ENCODE assay signal across 1 cellular context in the genomic region with DNA sequence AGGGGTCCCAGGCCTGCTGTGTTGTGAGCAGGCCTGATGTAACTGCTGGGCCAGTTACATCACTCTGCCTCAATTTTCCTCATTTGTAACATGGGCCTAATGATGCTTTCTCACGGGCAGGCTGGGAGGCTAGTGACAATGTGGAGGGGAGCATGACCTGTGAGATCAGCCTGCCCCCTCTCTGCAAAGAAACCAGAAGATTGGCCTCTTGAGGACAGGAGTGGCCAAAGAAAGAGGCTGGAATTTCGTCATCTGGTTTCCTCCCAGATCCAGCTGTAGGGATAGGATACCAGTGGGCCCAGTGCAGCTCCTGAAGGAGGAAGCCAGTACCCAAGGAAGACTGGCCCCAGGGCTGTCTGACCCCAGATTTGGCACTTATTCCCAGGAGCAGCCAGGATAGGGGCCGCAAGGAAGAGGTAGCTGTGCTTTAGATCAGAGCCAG.
TF ChIP-seq lines count a peak whose summit lies in the region.

No MANE protein-coding gene starts in this region.

TF ChIP-seq in K562, 482 proteins besides CTCF, POLR2A, EP300 and RAD21 (continued from another document):
- TF ChIP-seq, protein P1, sequence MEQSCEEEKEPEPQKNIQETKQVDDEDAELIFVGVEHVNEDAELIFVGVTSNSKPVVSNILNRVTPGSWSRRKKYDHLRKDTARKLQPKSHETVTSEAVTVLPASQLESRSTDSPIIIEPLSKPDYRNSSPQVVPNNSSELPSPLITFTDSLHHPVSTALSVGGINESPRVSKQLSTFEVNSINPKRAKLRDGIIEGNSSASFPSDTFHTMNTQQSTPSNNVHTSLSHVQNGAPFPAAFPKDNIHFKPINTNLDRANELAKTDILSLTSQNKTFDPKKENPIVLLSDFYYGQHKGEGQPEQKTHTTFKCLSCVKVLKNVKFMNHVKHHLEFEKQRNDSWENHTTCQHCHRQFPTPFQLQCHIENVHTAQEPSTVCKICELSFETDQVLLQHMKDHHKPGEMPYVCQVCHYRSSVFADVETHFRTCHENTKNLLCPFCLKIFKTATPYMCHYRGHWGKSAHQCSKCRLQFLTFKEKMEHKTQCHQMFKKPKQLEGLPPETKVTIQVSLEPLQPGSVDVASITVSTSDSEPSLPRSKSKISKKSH (CRISPR knock-in tag; IDR thresholded peaks at IDR 0.05): no peak
- TF ChIP-seq, protein P2, sequence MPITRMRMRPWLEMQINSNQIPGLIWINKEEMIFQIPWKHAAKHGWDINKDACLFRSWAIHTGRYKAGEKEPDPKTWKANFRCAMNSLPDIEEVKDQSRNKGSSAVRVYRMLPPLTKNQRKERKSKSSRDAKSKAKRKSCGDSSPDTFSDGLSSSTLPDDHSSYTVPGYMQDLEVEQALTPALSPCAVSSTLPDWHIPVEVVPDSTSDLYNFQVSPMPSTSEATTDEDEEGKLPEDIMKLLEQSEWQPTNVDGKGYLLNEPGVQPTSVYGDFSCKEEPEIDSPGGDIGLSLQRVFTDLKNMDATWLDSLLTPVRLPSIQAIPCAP (CRISPR knock-in tag; IDR thresholded peaks at IDR 0.05; ENCODE audit: borderline replicate concordance): no peak
- TF ChIP-seq TCF3 (CRISPR knock-in tag; IDR thresholded peaks at IDR 0.05) (0 out of 2 replicates have a peak, but pooled peaks have one; percentile 25), MXI1 (IDR thresholded peaks at IDR 0.05; ENCODE audit: low read depth, low read length) (no peak), MCM5 (IDR thresholded peaks at IDR 0.05; ENCODE audit: low read depth) (no peak), ZNF175 (CRISPR knock-in tag; IDR thresholded peaks at IDR 0.05; ENCODE audit: low read depth) (no peak), ATF1 (CRISPR knock-in tag; IDR thresholded peaks at IDR 0.05) (no peak), ATF1 (tag; IDR thresholded peaks at IDR 0.05) (0 out of 2 replicates have a peak, but pooled peaks have one; percentile 1)
- TF ChIP-seq, protein P3, sequence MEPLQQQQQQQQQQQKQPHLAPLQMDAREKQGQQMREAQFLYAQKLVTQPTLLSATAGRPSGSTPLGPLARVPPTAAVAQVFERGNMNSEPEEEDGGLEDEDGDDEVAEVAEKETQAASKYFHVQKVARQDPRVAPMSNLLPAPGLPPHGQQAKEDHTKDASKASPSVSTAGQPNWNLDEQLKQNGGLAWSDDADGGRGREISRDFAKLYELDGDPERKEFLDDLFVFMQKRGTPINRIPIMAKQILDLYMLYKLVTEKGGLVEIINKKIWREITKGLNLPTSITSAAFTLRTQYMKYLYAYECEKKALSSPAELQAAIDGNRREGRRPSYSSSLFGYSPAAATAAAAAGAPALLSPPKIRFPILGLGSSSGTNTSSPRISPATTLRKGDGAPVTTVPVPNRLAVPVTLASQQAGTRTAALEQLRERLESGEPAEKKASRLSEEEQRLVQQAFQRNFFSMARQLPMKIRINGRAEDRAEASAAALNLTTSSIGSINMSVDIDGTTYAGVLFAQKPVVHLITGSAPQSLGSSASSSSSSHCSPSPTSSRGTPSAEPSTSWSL (CRISPR knock-in tag; IDR thresholded peaks at IDR 0.05; ENCODE audit: borderline replicate concordance): no peak
- TF ChIP-seq, protein P4, sequence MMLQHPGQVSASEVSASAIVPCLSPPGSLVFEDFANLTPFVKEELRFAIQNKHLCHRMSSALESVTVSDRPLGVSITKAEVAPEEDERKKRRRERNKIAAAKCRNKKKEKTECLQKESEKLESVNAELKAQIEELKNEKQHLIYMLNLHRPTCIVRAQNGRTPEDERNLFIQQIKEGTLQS (IDR thresholded peaks at IDR 0.05): peak; percentile 89
- TF ChIP-seq, protein P4 (CRISPR knock-in tag; conservative IDR thresholded peaks at IDR 0.05): no peak
